In genomic region chr10:78518224-78518623, GRCh38 we compare ENCODE assay signal across 25 cellular contexts.
"Had no signal": no experiment of that assay in that cellular context is flagged by ENCODE, and none has a peak within 500 bp of the region (broad histone marks: within the 10 kb centered on the region; RNA-seq: fewer than 3 reads in every experiment).

No MANE protein-coding gene starts in this region.

- H3K4me1 ChIP-seq: lower lobe of right lung, psoas muscle had no signal

- H3K9me3 ChIP-seq: esophagus squamous epithelium, heart right ventricle, lower lobe of right lung, psoas muscle, sigmoid colon, testis, tibial artery, upper lobe of left lung had no signal

- H3K4me3 ChIP-seq: coronary artery, esophagus squamous epithelium, heart right ventricle, lower lobe of right lung, psoas muscle, sigmoid colon, testis, tibial artery, upper lobe of left lung had no signal

- H3K27ac ChIP-seq: coronary artery, esophagus squamous epithelium, heart right ventricle, lower lobe of right lung, psoas muscle, testis, tibial artery, upper lobe of left lung had no signal

- DNase-seq: caudate nucleus; dermis blood vessel endothelial cell; effector memory CD4-positive, alpha-beta T cell; esophagus squamous epithelium; foreskin melanocyte; glutamatergic neuron; heart right ventricle; hippocampal formation; kidney glomerular epithelial cell; left colon; left ventricle myocardium superior; lower lobe of right lung; midbrain; natural killer cell; psoas muscle; right cardiac atrium; sigmoid colon; stimulated activated CD4-positive, alpha-beta T cell treated with anti-CD3 and anti-CD28 coated beads, Interleukin-2, amount 100 ng/mL, for 24 hours; stimulated activated CD4-positive, alpha-beta T cell treated with anti-CD3 and anti-CD28 coated beads, Interleukin-4, amount 100 ng/mL, for 4 hours; stimulated activated naive CD8-positive, alpha-beta T cell treated with anti-CD3 and anti-CD28 coated beads, Interleukin-15, Interleukin-2, amounts not matched to agents 100 U/mL and 50 U/mL, for 24 hours; substantia nigra; testis; tibial artery; upper lobe of left lung had no signal

- H3K27me3 ChIP-seq: esophagus squamous epithelium, heart right ventricle, sigmoid colon, testis, tibial artery, upper lobe of left lung had no signal

- H3K36me3 ChIP-seq: esophagus squamous epithelium, heart right ventricle, lower lobe of right lung, sigmoid colon, tibial artery, upper lobe of left lung had no signal
